In genomic region chr6:53917464-53917842, GRCh38 we compare ENCODE assay signal across 15 cellular contexts.
DNase-seq lines count a peak whose midpoint lies in the region; ATAC-seq and TF ChIP-seq lines count a peak whose summit lies in the region.
"Had no signal": no experiment of that assay in that cellular context is flagged by ENCODE, and none has a peak within 500 bp of the region (broad histone marks: within the 10 kb centered on the region; RNA-seq: fewer than 3 reads in every experiment).

No MANE protein-coding gene starts in this region.

- no peak for DNase-seq in dedifferentiated amniotic fluid mesenchymal stem cell (ENCODE audit: extremely low spot score)
- no peak for DNase-seq in activated CD4-positive, alpha-beta T cell treated with anti-CD3 and anti-CD28 coated beads, Interleukin-2, amount 50 U/mL, for 4 hours
- DNase-seq: activated CD8-positive, alpha-beta T cell treated with anti-CD3 and anti-CD28 coated beads, Interleukin-2, amount 10 ng/mL, durations not matched to agents 7 days and 5 days; colonic mucosa; NCI-H1105 treated with DMSO at 0.1 percent for 48 hours; NCI-H226; stimulated activated naive B cell treated with anti-CD40 and anti-IgM and Interleukin-4, amounts not matched to agents 10 μg/mL and 1 μg/mL and 100 μg/mL, for 72 hours had no signal

- ATAC-seq in GM19395 (IDR thresholded peaks at IDR 0.05; ENCODE audit: unreplicated experiment) (peak; percentile 54), HG02623 (IDR thresholded peaks at IDR 0.05; ENCODE audit: unreplicated experiment) (peak; percentile 47), HG03521 (IDR thresholded peaks at IDR 0.05; ENCODE audit: unreplicated experiment) (peak; percentile 48), GM18868 (IDR thresholded peaks at IDR 0.05; ENCODE audit: unreplicated experiment) (no peak), GM18505 (IDR thresholded peaks at IDR 0.05; ENCODE audit: unreplicated experiment) (no peak)
- ATAC-seq: activated CD8-positive, alpha-beta T cell treated with anti-CD3 and anti-CD28 coated beads, Interleukin-2, amount 10 ng/mL, durations not matched to agents 7 days and 5 days; esophagus mucosa; stimulated activated naive B cell treated with anti-CD40 and anti-IgM and Interleukin-4, amounts not matched to agents 10 μg/mL and 1 μg/mL and 100 μg/mL, for 72 hours had no signal

- no peak for TF ChIP-seq POLR2A in GM18505 (IDR thresholded peaks at IDR 0.05; ENCODE audit: borderline replicate concordance, extremely low read depth, insufficient read depth, insufficient read length)

- peak overlapping the region; percentile 48; the same call in 1 of the 2 replicates for H3K4me3 ChIP-seq in GM08714 (ENCODE audit: low read length)
- H3K4me3 ChIP-seq: colonic mucosa, HAP-1 had no signal

Comparison
In these comparisons a context has a peak if more than half of its experiments do, and no peak if none do; other contexts are left out.
1. ATAC-seq: peak in GM19395 (single experiment), HG02623 (single experiment) and HG03521 (single experiment); none in GM18868 (single experiment) and GM18505 (single experiment).